Comparison of ENCODE assay signal across 16 cellular contexts in genomic region chr1:10204003-10204642, GRCh38.
"Had no signal": no experiment of that assay in that cellular context is flagged by ENCODE, and none has a peak within 500 bp of the region (broad histone marks: within the 10 kb centered on the region; RNA-seq: fewer than 3 reads in every experiment).

No MANE protein-coding gene starts in this region.

- H3K27ac Mint-ChIP-seq: activated CD4-positive, alpha-beta T cell treated with anti-CD3 and anti-CD28 coated beads for 36 hours; activated CD8-positive, alpha-beta T cell treated with anti-CD3 and anti-CD28 coated beads for 36 hours; activated T-helper 2 cell treated with anti-CD3 and anti-CD28 coated beads, Interferon-gamma antibody, Interleukin-2, Interleukin-4, amounts not matched to agents 10 μg/mL and 5 μg/mL and 100 μg/mL, durations not matched to agents 14 hours and 24 hours and 36 hours; endodermal cell; naive thymus-derived CD8-positive, alpha-beta T cell had no signal

- DNase-seq: activated CD4-positive, alpha-beta T cell treated with anti-CD3 and anti-CD28 coated beads for 36 hours; activated CD8-positive, alpha-beta memory T cell treated with anti-CD3 and anti-CD28 coated beads, Interleukin-2, amount 50 U/mL, for 48 hours; activated CD8-positive, alpha-beta T cell treated with anti-CD3 and anti-CD28 coated beads for 36 hours; activated naive CD4-positive, alpha-beta T cell treated with anti-CD3 and anti-CD28 coated beads, Interleukin-2, amount 50 U/mL, for 16 hours; body of pancreas; endodermal cell; erythroblast; hypothalamus; naive thymus-derived CD8-positive, alpha-beta T cell; occipital lobe; T-helper 1 cell; thyroid gland had no signal

- H3K9me3 ChIP-seq: body of pancreas, thyroid gland had no signal

- H3K36me3 ChIP-seq: thyroid gland had no signal

- H3K27me3 ChIP-seq: body of pancreas, thyroid gland had no signal

- ATAC-seq: activated CD4-positive, alpha-beta T cell treated with anti-CD3 and anti-CD28 coated beads for 36 hours; activated CD8-positive, alpha-beta T cell treated with anti-CD3 and anti-CD28 coated beads for 36 hours; body of pancreas; naive thymus-derived CD8-positive, alpha-beta T cell had no signal

- H3K27ac ChIP-seq: body of pancreas, skin epidermis, thyroid gland, VCaP had no signal

- H3K4me3 Mint-ChIP-seq: activated CD4-positive, alpha-beta T cell treated with anti-CD3 and anti-CD28 coated beads for 36 hours; activated CD8-positive, alpha-beta T cell treated with anti-CD3 and anti-CD28 coated beads for 36 hours; endodermal cell; naive thymus-derived CD8-positive, alpha-beta T cell had no signal

- H3K4me3 ChIP-seq: body of pancreas, lung, skin epidermis, thyroid gland had no signal

- H3K4me1 Mint-ChIP-seq: endodermal cell had no signal

- H3K4me1 ChIP-seq: body of pancreas, thyroid gland had no signal

- H3K9me3 Mint-ChIP-seq: activated CD8-positive, alpha-beta T cell treated with anti-CD3 and anti-CD28 coated beads for 36 hours; activated T-helper 2 cell treated with anti-CD3 and anti-CD28 coated beads, Interferon-gamma antibody, Interleukin-2, Interleukin-4, amounts not matched to agents 10 μg/mL and 5 μg/mL and 100 μg/mL, durations not matched to agents 14 hours and 24 hours and 36 hours; endodermal cell; naive thymus-derived CD8-positive, alpha-beta T cell had no signal

- H3K36me3 Mint-ChIP-seq: naive thymus-derived CD8-positive, alpha-beta T cell had no signal
